ENCODE assay signal across 12 cellular contexts in the genomic region with DNA sequence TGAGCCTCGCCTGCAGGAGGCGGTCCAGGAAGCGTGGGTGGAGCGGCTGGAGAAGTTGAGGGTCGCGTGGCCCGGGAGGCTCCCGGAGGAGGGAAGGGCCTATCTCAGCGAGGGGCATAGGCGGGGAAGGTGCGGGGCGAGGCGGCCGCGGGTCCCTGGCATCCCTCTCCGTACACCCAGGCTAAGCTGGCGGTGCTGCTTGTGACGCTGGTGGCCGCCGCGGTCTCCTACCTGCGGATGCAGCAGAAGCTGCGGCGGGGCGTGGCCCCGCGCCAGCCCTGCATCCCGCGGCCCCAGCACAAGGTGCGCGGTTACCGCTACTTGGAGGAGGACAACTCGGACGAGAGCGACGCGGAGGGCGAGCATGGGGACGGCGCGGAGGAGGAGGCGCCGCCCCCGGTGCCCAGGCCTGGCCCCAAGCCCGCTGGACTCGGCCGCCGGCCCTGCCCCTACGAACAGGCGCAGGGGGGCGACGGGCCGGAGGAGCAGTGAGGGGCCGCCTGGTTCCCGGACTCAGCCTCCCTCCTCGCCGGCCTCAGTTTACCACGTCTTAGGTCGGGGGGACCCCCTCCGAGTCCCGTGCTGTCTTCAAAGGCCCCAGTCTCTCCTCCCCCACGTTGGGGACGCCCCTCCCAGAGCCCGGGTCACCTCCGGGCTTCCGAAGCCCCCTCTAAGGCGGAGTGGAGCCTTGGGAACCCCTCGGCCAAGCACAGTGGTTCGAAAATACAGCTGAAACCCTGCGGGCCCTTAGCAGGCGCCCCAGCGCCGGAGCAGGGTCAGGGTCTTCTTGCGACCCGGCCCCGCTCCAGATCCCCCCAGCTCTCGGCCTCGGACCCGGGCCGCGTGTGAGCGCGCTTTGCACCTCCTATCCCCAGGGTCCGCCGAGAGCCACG. TPM values are rescaled to one million over a fixed set of nuclear protein-coding genes. Genes with fewer than 3 reads are reported as not detected.
DNase-seq lines count a peak whose midpoint lies in the region; ATAC-seq and TF ChIP-seq lines count a peak whose summit lies in the region.
"Not testable (repeated sequence)": the region's sequence is repeated elsewhere in the genome, so short reads cannot be mapped to it uniquely, and the experiment has no call there.
"Had no signal": no experiment of that assay in that cellular context is flagged by ENCODE, and none has a peak within 500 bp of the region (broad histone marks: within the 10 kb centered on the region; RNA-seq: fewer than 3 reads in every experiment).

No MANE protein-coding gene starts in this region.

- ATAC-seq in HCT116; activated T-cell treated with anti-CD3 and anti-CD28 coated beads, Interleukin-2, amount 50 U/mL, for 72 hours (replicated peaks in 1 of 2): not testable (repeated sequence)

- RAD21 ChIA-PET in HCT116 (lab: Charles Lee; ENCODE audit: low non-redundant PET in 1 of 2, low total read pairs in 2 of 2, uncharacterized antibody in 2 of 2, unreplicated experiment in 2 of 2): not testable (repeated sequence)

- not testable (repeated sequence) for H3K36me3 ChIP-seq in HCT116 (ENCODE audit: control insufficient read depth in 1 of 2, insufficient read depth in 2 of 2, low read length in 2 of 2); thyroid gland

- DNase-seq in HCT116 (ENCODE audit: low read depth, low spot score); epithelial cell of proximal tubule (ENCODE audit: low read depth); mesothelial cell of epicardium (ENCODE audit: low spot score in 2 of 2, unreplicated experiment in 2 of 2); thyroid gland: not testable (repeated sequence)
- peak in 1 of 2 donors; percentile 11 for DNase-seq in activated T-cell treated with anti-CD3 and anti-CD28 coated beads, Interleukin-2, amount 50 U/mL, for 72 hours
- DNase-seq in retina: peak; percentile 36

- not testable (repeated sequence) for H3K9me3 ChIP-seq in HCT116 (ENCODE audit: control insufficient read depth in 1 of 2, insufficient read depth in 1 of 2, low read depth in 1 of 2, low read length in 2 of 2); iPS-18c (ENCODE audit: control insufficient read depth, insufficient read depth, low read length); thyroid gland

- POLR2A ChIA-PET in HCT116 (lab: Charles Lee): not testable (repeated sequence)

- CTCF ChIA-PET in HCT116 (lab: Charles Lee): not testable (repeated sequence)

- H3K79me2 ChIP-seq in HCT116 (ENCODE audit: insufficient read depth, low read length): not testable (repeated sequence)

- H3K9ac ChIP-seq in HCT116 (ENCODE audit: low read length): not testable (repeated sequence)

- WGBS in thyroid gland, 2 donors: 3 to 31% methylated on average over 7 to 42 of the region's 86 CpGs

- not testable (repeated sequence) for TF ChIP-seq POLR2A in HCT116 (IDR thresholded peaks at IDR 0.05; ENCODE audit: borderline replicate concordance, extremely low read depth, insufficient read depth, insufficient read length); thyroid gland (IDR thresholded peaks at IDR 0.05)

- H3K27me3 ChIP-seq in HCT116 (ENCODE audit: insufficient read depth, low read length); thyroid gland: not testable (repeated sequence)

- not testable (repeated sequence) for H3K9me2 ChIP-seq in HCT116 (ENCODE audit: insufficient read depth)

- TF ChIP-seq RAD21 in HCT116 (IDR thresholded peaks at IDR 0.05; ENCODE audit: low read depth): not testable (repeated sequence)

- not testable (repeated sequence) for H4K20me1 ChIP-seq in HCT116 (ENCODE audit: insufficient read depth)

- H3K4me3 ChIP-seq in HCT116 (replicated peaks in 1 of 2; ENCODE audit: low read depth in 1 of 2, low read length in 2 of 2): not testable (repeated sequence)
- H3K4me3 ChIP-seq in epithelial cell of proximal tubule (ENCODE audit: low read depth, low read length): peak overlapping the region; percentile 51
- peak overlapping the region; percentile 46; the same call in 1 of the 2 replicates for H3K4me3 ChIP-seq in iPS-18c (ENCODE audit: insufficient read depth, low read depth, low read length)
- H3K4me3 ChIP-seq in thyroid gland (replicated peaks in 1 of 3): peak overlapping the region in 2 of 3 donors; percentile 13 to 20

- not testable (repeated sequence) for TF ChIP-seq CTCF in HCT116 (IDR thresholded peaks at IDR 0.05 in 2 of 3, conservative IDR thresholded peaks at IDR 0.05 in 1 of 3; ENCODE audit: borderline replicate concordance in 1 of 3, insufficient read depth in 1 of 3, low read depth in 2 of 3, low read length in 2 of 3); epithelial cell of proximal tubule (conservative IDR thresholded peaks at IDR 0.05; ENCODE audit: low read depth, low read length); mesothelial cell of epicardium (IDR thresholded peaks at IDR 0.05; ENCODE audit: unreplicated experiment); thyroid gland (IDR thresholded peaks at IDR 0.05)

- H3K4me1 ChIP-seq in HCT116 (ENCODE audit: control insufficient read depth in 1 of 2, insufficient read depth in 2 of 2, low read length in 2 of 2); thyroid gland: not testable (repeated sequence)

- H3K4me2 ChIP-seq in HCT116 (ENCODE audit: low read length): peak overlapping the region; percentile 25; the same call in 1 of the 2 replicates

- H3K9me3 Mint-ChIP-seq in activated T-cell treated with anti-CD3 and anti-CD28 coated beads, Interleukin-2, amount 50 U/mL, for 72 hours; mesothelial cell of epicardium: not testable (repeated sequence)

- H2AFZ ChIP-seq in HCT116 (ENCODE audit: low read depth, low read length, poor library complexity, severe bottlenecking): not testable (repeated sequence)

- H3K27ac ChIP-seq in HCT116 (ENCODE audit: low read depth, low read length); thyroid gland: not testable (repeated sequence)

- H3K4me1 Mint-ChIP-seq in activated T-cell treated with anti-CD3 and anti-CD28 coated beads, Interleukin-2, amount 50 U/mL, for 72 hours (ENCODE audit: low read depth); mesothelial cell of epicardium: not testable (repeated sequence)

- BruUV-seq in HCT116 (replicated peaks; lab: Mats Ljungman, UMichigan): not testable (repeated sequence)

- not testable (repeated sequence) for H3K27me3 Mint-ChIP-seq in activated T-cell treated with anti-CD3 and anti-CD28 coated beads, Interleukin-2, amount 50 U/mL, for 72 hours (ENCODE audit: low read depth)
- H3K27me3 Mint-ChIP-seq in mesothelial cell of epicardium (ENCODE audit: low read depth): peaks cover 68% of the 10 kb centered on the region

- H3K4me3 Mint-ChIP-seq in activated T-cell treated with anti-CD3 and anti-CD28 coated beads, Interleukin-2, amount 50 U/mL, for 72 hours: peak overlapping the region; percentile 41 to 61
- H3K4me3 Mint-ChIP-seq in mesothelial cell of epicardium: peak overlapping the region; percentile 24

- H3K36me3 Mint-ChIP-seq in activated T-cell treated with anti-CD3 and anti-CD28 coated beads, Interleukin-2, amount 50 U/mL, for 72 hours (ENCODE audit: insufficient read depth in 2 of 2); mesothelial cell of epicardium: not testable (repeated sequence)

- intact Hi-C loops in HCT116 (cut with micrococcal nuclease); thyroid gland (cut with DNase I): not testable (repeated sequence)

- H3K27ac Mint-ChIP-seq in activated T-cell treated with anti-CD3 and anti-CD28 coated beads, Interleukin-2, amount 50 U/mL, for 72 hours; mesothelial cell of epicardium: not testable (repeated sequence)

RNA-seq across cellular contexts. Expression of gene DEFB131A, which starts 53.6 kb away (rescaled TPM):
- total RNA-seq in HCT116 (2021; ENCODE audit: unreplicated experiment) (not detected), epithelial cell of proximal tubule (not detected in 2 replicates), mesothelial cell of epicardium (not detected in 3 replicates), thyroid gland (not detected)
- not detected in 2 replicates for polyA plus RNA-seq in HCT116 (2012)
- not detected for total RNA-seq in activated T-cell treated with anti-CD3 and anti-CD28 coated beads, Interleukin-2, amount 50 U/mL, for 72 hours
- total RNA-seq: CD8-positive, alpha-beta memory T cell; G401; H4; OCI-LY7; Right ventricle myocardium inferior had no signal
- polyA plus RNA-seq: CD8-positive, alpha-beta memory T cell had no signal
